22 cellular contexts compared by ENCODE assay signal in genomic region chr10:44950326-44951225, GRCh38. TPM values are rescaled to one million over a fixed set of nuclear protein-coding genes. Genes with fewer than 3 reads are reported as not detected.
DNase-seq lines count a peak whose midpoint lies in the region; ATAC-seq and TF ChIP-seq lines count a peak whose summit lies in the region.
"Had no signal": no experiment of that assay in that cellular context is flagged by ENCODE, and none has a peak within 500 bp of the region (broad histone marks: within the 10 kb centered on the region; RNA-seq: fewer than 3 reads in every experiment).

No MANE protein-coding gene starts in this region.

- peaks cover 12% of the 10 kb centered on the region for H3K36me3 Mint-ChIP-seq in Caco-2 (ENCODE audit: insufficient read depth, unreplicated experiment)
- peaks cover 0 to 13% (median 2%) of the 10 kb centered on the region in 3 experiments; a peak in 3 of 7 replicates for H3K36me3 Mint-ChIP-seq in H9 (ENCODE audit: insufficient read depth in 1 of 3, low read depth in 3 of 3)
- peaks cover 3% of the 10 kb centered on the region for H3K36me3 Mint-ChIP-seq in activated T-helper 2 cell treated with anti-CD3 and anti-CD28 coated beads, Interferon-gamma antibody, Interleukin-2, Interleukin-4, amounts not matched to agents 10 μg/mL and 5 μg/mL and 100 μg/mL, durations not matched to agents 14 hours and 24 hours and 36 hours (ENCODE audit: low read depth)
- H3K36me3 Mint-ChIP-seq in activated CD8-positive, alpha-beta T cell treated with anti-CD3 and anti-CD28 coated beads, Interleukin-2, amount 10 ng/mL, durations not matched to agents 7 days and 5 days (ENCODE audit: low read depth), result no peaks in the 10 kb centered on the region
- peaks cover 5% of the 10 kb centered on the region for H3K36me3 Mint-ChIP-seq in progenitor cell of endocrine pancreas (ENCODE audit: insufficient read depth)

- H2AFZ ChIP-seq in H9 (ENCODE audit: low read length), result no peak overlapping the region
- H2AFZ ChIP-seq in PC-9, result no peak overlapping the region

- H2BK12ac ChIP-seq in H9 (ENCODE audit: insufficient read length, low read depth, low read length), result no peak overlapping the region

- H2BK15ac ChIP-seq in H9 (ENCODE audit: low read depth, low read length), result no peak overlapping the region

- H3K27ac Mint-ChIP-seq in Caco-2 (ENCODE audit: unreplicated experiment) (peak overlapping the region; percentile 32), H9 (peak overlapping the region in 2 of 3 experiments; percentile 25 to 85; a peak in 3 of 7 replicates), progenitor cell of endocrine pancreas (no peak overlapping the region)
- no peak overlapping the region for H3K27ac Mint-ChIP-seq in activated T-helper 2 cell treated with anti-CD3 and anti-CD28 coated beads, Interferon-gamma antibody, Interleukin-2, Interleukin-4, amounts not matched to agents 10 μg/mL and 5 μg/mL and 100 μg/mL, durations not matched to agents 14 hours and 24 hours and 36 hours
- H3K27ac Mint-ChIP-seq in activated CD8-positive, alpha-beta T cell treated with anti-CD3 and anti-CD28 coated beads, Interleukin-2, amount 10 ng/mL, durations not matched to agents 7 days and 5 days, result no peak overlapping the region

- no peaks in the 10 kb centered on the region for H3K79me1 ChIP-seq in H9 (ENCODE audit: insufficient read depth, low read depth, low read length, poor library complexity, severe bottlenecking)

- peaks cover 50% of the 10 kb centered on the region for H3K4me1 Mint-ChIP-seq in Caco-2 (ENCODE audit: low read depth, unreplicated experiment)
- H3K4me1 Mint-ChIP-seq in H9, result peaks cover 29 to 30% of the 10 kb centered on the region in 2 experiments
- H3K4me1 Mint-ChIP-seq in activated T-helper 2 cell treated with anti-CD3 and anti-CD28 coated beads, Interferon-gamma antibody, Interleukin-2, Interleukin-4, amounts not matched to agents 10 μg/mL and 5 μg/mL and 100 μg/mL, durations not matched to agents 14 hours and 24 hours and 36 hours (ENCODE audit: low read depth), result peaks cover 2% of the 10 kb centered on the region
- peaks cover 3% of the 10 kb centered on the region for H3K4me1 Mint-ChIP-seq in activated CD8-positive, alpha-beta T cell treated with anti-CD3 and anti-CD28 coated beads, Interleukin-2, amount 10 ng/mL, durations not matched to agents 7 days and 5 days (ENCODE audit: low read depth)
- H3K4me1 Mint-ChIP-seq in progenitor cell of endocrine pancreas (ENCODE audit: low read depth), result peaks cover 4% of the 10 kb centered on the region

- H2BK120ac ChIP-seq in H9 (ENCODE audit: low read depth, low read length, poor library complexity, severe bottlenecking), result no peak overlapping the region

- no peaks in the 10 kb centered on the region for H3K9me3 ChIP-seq in Caco-2
- H3K9me3 ChIP-seq in H9 (ENCODE audit: control insufficient read depth, low read depth, low read length), result peaks cover 3% of the 10 kb centered on the region
- H3K9me3 ChIP-seq in PC-9 (ENCODE audit: insufficient read depth, low read depth), result no peaks in the 10 kb centered on the region
- H3K9me3 ChIP-seq: ascending aorta, BE2C, ovary, thyroid gland had no signal

- H3K36me3 ChIP-seq in Caco-2 (ENCODE audit: control insufficient read depth, insufficient read depth, low read length), result 0 out of 2 replicates have a peak, but pooled peaks cover 4% of the 10 kb centered on the region
- H3K36me3 ChIP-seq in PC-9 (ENCODE audit: low read depth), result no peaks in the 10 kb centered on the region
- H3K36me3 ChIP-seq: BE2C, ovary, thyroid gland had no signal

- H3T11ph ChIP-seq in H9 (ENCODE audit: low read length), result no peak overlapping the region

- H3K4me2 ChIP-seq in H9 (ENCODE audit: insufficient read depth, insufficient read length, low read length), result no peak overlapping the region
- H3K4me2 ChIP-seq in PC-9, result no peak overlapping the region

- no peak overlapping the region for H3K18ac ChIP-seq in H9 (ENCODE audit: insufficient read length, low read depth, low read length)

- H3K9me3 Mint-ChIP-seq in Caco-2 (ENCODE audit: unreplicated experiment), result peaks cover 8% of the 10 kb centered on the region
- H3K9me3 Mint-ChIP-seq in H9, result peaks cover 2 to 5% of the 10 kb centered on the region in 2 experiments; a peak in 3 of 5 replicates
- H3K9me3 Mint-ChIP-seq in activated T-helper 2 cell treated with anti-CD3 and anti-CD28 coated beads, Interferon-gamma antibody, Interleukin-2, Interleukin-4, amounts not matched to agents 10 μg/mL and 5 μg/mL and 100 μg/mL, durations not matched to agents 14 hours and 24 hours and 36 hours, result peaks cover 4% of the 10 kb centered on the region
- H3K9me3 Mint-ChIP-seq in activated CD8-positive, alpha-beta T cell treated with anti-CD3 and anti-CD28 coated beads, Interleukin-2, amount 10 ng/mL, durations not matched to agents 7 days and 5 days (ENCODE audit: insufficient read depth), result no peaks in the 10 kb centered on the region
- H3K9me3 Mint-ChIP-seq in progenitor cell of endocrine pancreas (ENCODE audit: low read depth), result no peaks in the 10 kb centered on the region

- WGBS in H9 (ENCODE audit: extremely low coverage, insufficient read length, low lambda C conversion rate), result no CpG with 5 or more reads among the region's 10 CpGs

- DNase-seq in Caco-2, result no peak
- peak; percentile 20 for DNase-seq in H9
- peak; percentile 5 for DNase-seq in activated T-helper 2 cell treated with anti-CD3 and anti-CD28 coated beads, Interferon-gamma antibody, Interleukin-2, Interleukin-4, amounts not matched to agents 10 μg/mL and 5 μg/mL and 100 μg/mL, durations not matched to agents 14 hours and 24 hours and 36 hours (ENCODE audit: low spot score)
- peak; percentile 13 for DNase-seq in omental fat pad (ENCODE audit: low spot score)
- DNase-seq in activated CD8-positive, alpha-beta T cell treated with anti-CD3 and anti-CD28 coated beads, Interleukin-2, amount 10 ng/mL, durations not matched to agents 7 days and 5 days, result no peak
- no peak for DNase-seq in progenitor cell of endocrine pancreas (ENCODE audit: low spot score, unreplicated experiment)
- DNase-seq in PC-9, result no peak
- DNase-seq: activated naive CD4-positive, alpha-beta T cell treated with Interleukin-2 at 50 U/mL for 16 hours; BE2C; cortex of kidney; foreskin keratinocyte; left colon; NCI-H187; NCI-H446 treated with DMSO at 0.1 percent for 48 hours; SIG-M5; thyroid gland had no signal

- H3K23ac ChIP-seq in H9 (ENCODE audit: insufficient read length, low read depth, low read length), result no peak overlapping the region

- H3K79me2 ChIP-seq in H9 (ENCODE audit: insufficient read depth, low read length), result no peaks in the 10 kb centered on the region
- H3K79me2 ChIP-seq in PC-9 (ENCODE audit: low read depth), result no peaks in the 10 kb centered on the region

- H3K9ac ChIP-seq in H9 (ENCODE audit: extremely low read depth, insufficient read length, low read length), result no peak overlapping the region

- TF ChIP-seq CTCF in Caco-2 (IDR thresholded peaks at IDR 0.05; ENCODE audit: insufficient read depth in 1 of 2, low read depth in 1 of 2, low read length in 1 of 2, severe bottlenecking in 1 of 2, unreplicated experiment in 1 of 2) (no peak), H9 (conservative IDR thresholded peaks at IDR 0.05) (no peak), omental fat pad (IDR thresholded peaks at IDR 0.05) (no peak), progenitor cell of endocrine pancreas (IDR thresholded peaks at IDR 0.05; ENCODE audit: unreplicated experiment) (no peak), PC-9 (conservative IDR thresholded peaks at IDR 0.05) (no peak)

- no peak overlapping the region for H4K5ac ChIP-seq in H9 (ENCODE audit: insufficient read length, low read depth, low read length)

- H3K4ac ChIP-seq in H9 (ENCODE audit: low read depth, low read length), result no peak overlapping the region

- peaks cover 54% of the 10 kb centered on the region for H3K4me1 ChIP-seq in Caco-2
- H3K4me1 ChIP-seq in H9 (ENCODE audit: insufficient read depth, low read length), result peaks cover 7% of the 10 kb centered on the region
- no peaks in the 10 kb centered on the region for H3K4me1 ChIP-seq in PC-9 (replicated peaks; ENCODE audit: insufficient read depth)
- H3K4me1 ChIP-seq: ascending aorta, BE2C, foreskin keratinocyte had no signal

- ATAC-seq in omental fat pad (ENCODE audit: low FRiP score), result no peak
- no peak for ATAC-seq in activated CD8-positive, alpha-beta T cell treated with anti-CD3 and anti-CD28 coated beads, Interleukin-2, amount 10 ng/mL, durations not matched to agents 7 days and 5 days
- ATAC-seq: foreskin keratinocyte, HCT116, left colon had no signal

- POLR2A ChIA-PET in Caco-2 (lab: Charles Lee) (no interaction called here), PC-9 (lab: Charles Lee; ENCODE audit: unreplicated experiment) (no interaction called here)
- POLR2A ChIA-PET in activated CD8-positive, alpha-beta T cell treated with anti-CD3 and anti-CD28 coated beads, Interleukin-2, amount 10 ng/mL, durations not matched to agents 7 days and 5 days (lab: Charles Lee), result interaction anchor here (1.1 to 2.1 kb wide), 3 partner anchors 8 to 18 kb away, joined by 3 to 4 read pairs (median 4); partner anchors contain the start of gene RASSF4

- CTCF ChIA-PET in Caco-2 (lab: Charles Lee), result interaction anchor here (1.1 to 2.4 kb wide), 3 partner anchors 13 to 40 kb away, joined by 3 to 7 read pairs (median 3); no protein-coding TSS in a partner anchor
- CTCF ChIA-PET in activated CD8-positive, alpha-beta T cell treated with anti-CD3 and anti-CD28 coated beads, Interleukin-2, amount 10 ng/mL, durations not matched to agents 7 days and 5 days (lab: Charles Lee), result interaction anchor here (2.0 to 2.6 kb wide), 2 partner anchors 13 to 18 kb away, joined by 8 read pairs; no protein-coding TSS in a partner anchor
- CTCF ChIA-PET in PC-9 (lab: Charles Lee), result no interaction called here

- no peak overlapping the region for H2AK5ac ChIP-seq in H9 (ENCODE audit: insufficient read length, low read length)

- H3K27me3 Mint-ChIP-seq in Caco-2 (ENCODE audit: insufficient read depth, unreplicated experiment) (no peaks in the 10 kb centered on the region), H9 (ENCODE audit: low read depth) (no peaks in the 10 kb centered on the region; the same call in 1 of the 2 replicates), progenitor cell of endocrine pancreas (no peaks in the 10 kb centered on the region)
- H3K27me3 Mint-ChIP-seq in activated T-helper 2 cell treated with anti-CD3 and anti-CD28 coated beads, Interferon-gamma antibody, Interleukin-2, Interleukin-4, amounts not matched to agents 10 μg/mL and 5 μg/mL and 100 μg/mL, durations not matched to agents 14 hours and 24 hours and 36 hours (ENCODE audit: low read depth), result no peaks in the 10 kb centered on the region
- peaks cover 5% of the 10 kb centered on the region for H3K27me3 Mint-ChIP-seq in activated CD8-positive, alpha-beta T cell treated with anti-CD3 and anti-CD28 coated beads, Interleukin-2, amount 10 ng/mL, durations not matched to agents 7 days and 5 days (ENCODE audit: low read depth)

- no peak overlapping the region for H3K14ac ChIP-seq in H9 (ENCODE audit: insufficient read depth, low read length)

- no peaks in the 10 kb centered on the region for H3K9me2 ChIP-seq in PC-9 (ENCODE audit: insufficient read depth)

- intact Hi-C loops in Caco-2 (cut with micrococcal nuclease; ENCODE audit: unreplicated experiment) (no loop called here), PC-9 (cut with micrococcal nuclease; ENCODE audit: unreplicated experiment) (no loop called here)
- intact Hi-C loops in activated T-helper 2 cell treated with anti-CD3 and anti-CD28 coated beads, Interferon-gamma antibody, Interleukin-2, Interleukin-4, amounts not matched to agents 10 μg/mL and 5 μg/mL and 100 μg/mL, durations not matched to agents 14 hours and 24 hours and 36 hours (cut with micrococcal nuclease), result no loop called here

- no peaks in the 10 kb centered on the region for H3F3A ChIP-seq in PC-9 (ENCODE audit: insufficient read depth, low read depth)

- H4K20me1 ChIP-seq in H9 (ENCODE audit: control insufficient read depth, insufficient read depth, insufficient read length) (no peaks in the 10 kb centered on the region), PC-9 (ENCODE audit: insufficient read depth) (no peaks in the 10 kb centered on the region)

- H2BK20ac ChIP-seq in H9 (ENCODE audit: low read depth, low read length, poor library complexity, severe bottlenecking), result no peak overlapping the region

- no peak overlapping the region for H4K91ac ChIP-seq in H9 (ENCODE audit: insufficient read length, low read depth, low read length)

- no peak overlapping the region for H4K8ac ChIP-seq in H9 (replicated peaks; ENCODE audit: insufficient read length, low read depth, low read length)

- H3K4me3 ChIP-seq in Caco-2 (ENCODE audit: low read depth, low read length), result no peak overlapping the region
- H3K4me3 ChIP-seq in PC-9, result no peak overlapping the region
- H3K4me3 ChIP-seq: ascending aorta, ovary, skin epidermis, thyroid gland had no signal

- BruUV-seq in Caco-2 (replicated peaks; lab: Mats Ljungman, UMichigan) (no TSS peak), PC-9 (replicated peaks; lab: Mats Ljungman, UMichigan) (no TSS peak)

- H3K27ac ChIP-seq in H9 (ENCODE audit: insufficient read length, low read depth, low read length), result no peak overlapping the region
- H3K27ac ChIP-seq in PC-9, result no peak overlapping the region
- H3K27ac ChIP-seq: ascending aorta, foreskin keratinocyte, ovary had no signal

- no peak overlapping the region for H3K56ac ChIP-seq in H9 (ENCODE audit: insufficient read length, low read depth, low read length)

- H3K27me3 ChIP-seq in Caco-2 (replicated peaks; ENCODE audit: control insufficient read depth, insufficient read depth, low read length), result no peaks in the 10 kb centered on the region
- no peaks in the 10 kb centered on the region for H3K27me3 ChIP-seq in H9 (ENCODE audit: insufficient read depth, low read length)
- no peaks in the 10 kb centered on the region for H3K27me3 ChIP-seq in PC-9 (ENCODE audit: insufficient read depth, low read depth)
- H3K27me3 ChIP-seq: ascending aorta, BE2C, ovary, thyroid gland had no signal

- no peak overlapping the region for H2BK5ac ChIP-seq in H9 (ENCODE audit: insufficient read length, low read length)

- H3K4me3 Mint-ChIP-seq in Caco-2 (ENCODE audit: unreplicated experiment) (no peak overlapping the region), H9 (no peak overlapping the region), progenitor cell of endocrine pancreas (ENCODE audit: low read depth) (no peak overlapping the region)
- no peak overlapping the region for H3K4me3 Mint-ChIP-seq in activated T-helper 2 cell treated with anti-CD3 and anti-CD28 coated beads, Interferon-gamma antibody, Interleukin-2, Interleukin-4, amounts not matched to agents 10 μg/mL and 5 μg/mL and 100 μg/mL, durations not matched to agents 14 hours and 24 hours and 36 hours (ENCODE audit: low read depth)
- no peak overlapping the region for H3K4me3 Mint-ChIP-seq in activated CD8-positive, alpha-beta T cell treated with anti-CD3 and anti-CD28 coated beads, Interleukin-2, amount 10 ng/mL, durations not matched to agents 7 days and 5 days

- H3K23me2 ChIP-seq in H9 (ENCODE audit: insufficient read length, low read depth, low read length, poor library complexity, severe bottlenecking), result no peaks in the 10 kb centered on the region

RNA-seq across cellular contexts. Expression of gene RASSF4, which starts 9.0 kb away (rescaled TPM):
- total RNA-seq in Caco-2 (2022), result 40.8 and 55.6 TPM in 2 replicates
- total RNA-seq in H9 (2021), result 11.3 and 11.5 TPM in 2 replicates
- total RNA-seq in activated T-helper 2 cell treated with anti-CD3 and anti-CD28 coated beads, Interferon-gamma antibody, Interleukin-2, Interleukin-4, amounts not matched to agents 10 μg/mL and 5 μg/mL and 100 μg/mL, durations not matched to agents 14 hours and 24 hours and 36 hours, result 0.66 and 1.7 TPM in 2 replicates
- total RNA-seq in omental fat pad, result 100 to 1,000 TPM in 3 of 4 donors, 10 to 100 TPM in 1; 75.1 to 229 (median 142) TPM
- total RNA-seq in activated CD8-positive, alpha-beta T cell treated with anti-CD3 and anti-CD28 coated beads, Interleukin-2, amount 10 ng/mL, durations not matched to agents 7 days and 5 days, result 1 to 10 TPM in 1 of 2 experiments, under 1 TPM in 1; 0.76 to 1.6 TPM
- total RNA-seq in progenitor cell of endocrine pancreas, result 21.2 and 23.0 TPM in 2 replicates
- total RNA-seq in PC-9 (2021), result 6.5 and 7.6 TPM in 2 replicates
- total RNA-seq: MCF 10A had no signal

RNA-seq across cellular contexts. Expression of gene DEPP1, which starts 28.0 kb away (rescaled TPM):
- total RNA-seq in Caco-2 (2022) (7.0 and 13.6 TPM in 2 replicates), H9 (2021) (1.7 and 2.4 TPM in 2 replicates), omental fat pad (100 to 1,000 TPM; 181 to 740 (median 276) TPM), progenitor cell of endocrine pancreas (13.9 and 16.6 TPM in 2 replicates), PC-9 (2021) (13.2 and 15.1 TPM in 2 replicates)
- 0.64 and 1.5 TPM in 2 replicates for total RNA-seq in activated T-helper 2 cell treated with anti-CD3 and anti-CD28 coated beads, Interferon-gamma antibody, Interleukin-2, Interleukin-4, amounts not matched to agents 10 μg/mL and 5 μg/mL and 100 μg/mL, durations not matched to agents 14 hours and 24 hours and 36 hours
- not detected for total RNA-seq in activated CD8-positive, alpha-beta T cell treated with anti-CD3 and anti-CD28 coated beads, Interleukin-2, amount 10 ng/mL, durations not matched to agents 7 days and 5 days

RNA-seq across cellular contexts. Expression of gene TMEM72, which starts 39.4 kb away (rescaled TPM):
- total RNA-seq in Caco-2 (2022) (not detected in 2 replicates), H9 (2021) (not detected in 2 replicates), omental fat pad (not detected), progenitor cell of endocrine pancreas (0.93 and 1.5 TPM in 2 replicates), PC-9 (2021) (not detected in 2 replicates)
- total RNA-seq in activated T-helper 2 cell treated with anti-CD3 and anti-CD28 coated beads, Interferon-gamma antibody, Interleukin-2, Interleukin-4, amounts not matched to agents 10 μg/mL and 5 μg/mL and 100 μg/mL, durations not matched to agents 14 hours and 24 hours and 36 hours, result not detected in 2 replicates
- total RNA-seq in activated CD8-positive, alpha-beta T cell treated with anti-CD3 and anti-CD28 coated beads, Interleukin-2, amount 10 ng/mL, durations not matched to agents 7 days and 5 days, result not detected
- total RNA-seq: ascending aorta; foreskin keratinocyte; MCF 10A; ovary; T-helper 2 cell treated with Interferon-gamma antibody and Interleukin-4, amounts not matched to agents 100 ng/mL and 5 ng/mL, for 36 hours; thyroid gland had no signal

RNA-seq across cellular contexts. Expression of gene ZNF22, which starts 50.1 kb away (rescaled TPM):
- 46.5 and 60.8 TPM in 2 replicates for total RNA-seq in Caco-2 (2022)
- 36.9 and 37.6 TPM in 2 replicates for total RNA-seq in H9 (2021)
- total RNA-seq in activated T-helper 2 cell treated with anti-CD3 and anti-CD28 coated beads, Interferon-gamma antibody, Interleukin-2, Interleukin-4, amounts not matched to agents 10 μg/mL and 5 μg/mL and 100 μg/mL, durations not matched to agents 14 hours and 24 hours and 36 hours, result 24.6 and 25.6 TPM in 2 replicates
- total RNA-seq in omental fat pad, result 10 to 100 TPM; 25.9 to 51.7 (median 37.7) TPM
- total RNA-seq in activated CD8-positive, alpha-beta T cell treated with anti-CD3 and anti-CD28 coated beads, Interleukin-2, amount 10 ng/mL, durations not matched to agents 7 days and 5 days, result 10 to 100 TPM; 44.6 to 45.2 TPM
- total RNA-seq in progenitor cell of endocrine pancreas, result 44.1 and 46.0 TPM in 2 replicates
- total RNA-seq in PC-9 (2021), result 22.4 and 29.9 TPM in 2 replicates

Comparison
In these comparisons a context has a peak if more than half of its experiments do, and no peak if none do; other contexts are left out.
1. DNase-seq: peak in H9 (single experiment), activated T-helper 2 cell treated with anti-CD3 and anti-CD28 coated beads, Interferon-gamma antibody, Interleukin-2, Interleukin-4, amounts not matched to agents 10 μg/mL and 5 μg/mL and 100 μg/mL, durations not matched to agents 14 hours and 24 hours and 36 hours (single experiment) and omental fat pad (single experiment); none in Caco-2 (0 of 2), activated CD8-positive, alpha-beta T cell treated with anti-CD3 and anti-CD28 coated beads, Interleukin-2, amount 10 ng/mL, durations not matched to agents 7 days and 5 days (single experiment), progenitor cell of endocrine pancreas (single experiment) and PC-9 (0 of 2).
2. H3K27ac Mint-ChIP-seq: peak in Caco-2 (single experiment) and H9 (2 of 3); none in activated T-helper 2 cell treated with anti-CD3 and anti-CD28 coated beads, Interferon-gamma antibody, Interleukin-2, Interleukin-4, amounts not matched to agents 10 μg/mL and 5 μg/mL and 100 μg/mL, durations not matched to agents 14 hours and 24 hours and 36 hours (single experiment), activated CD8-positive, alpha-beta T cell treated with anti-CD3 and anti-CD28 coated beads, Interleukin-2, amount 10 ng/mL, durations not matched to agents 7 days and 5 days (single experiment) and progenitor cell of endocrine pancreas (single experiment).
3. RNA of gene DEPP1, which starts 28.0 kb away (total RNA-seq): 181 to 740 TPM in omental fat pad; 13.9 to 16.6 TPM in progenitor cell of endocrine pancreas, 7.0 to 13.6 TPM in Caco-2, 13.2 to 15.1 TPM in PC-9, 1.7 to 2.4 TPM in H9, 0.64 to 1.5 TPM in activated T-helper 2 cell treated with anti-CD3 and anti-CD28 coated beads, Interferon-gamma antibody, Interleukin-2, Interleukin-4, amounts not matched to agents 10 μg/mL and 5 μg/mL and 100 μg/mL, durations not matched to agents 14 hours and 24 hours and 36 hours and not detected in activated CD8-positive, alpha-beta T cell treated with anti-CD3 and anti-CD28 coated beads, Interleukin-2, amount 10 ng/mL, durations not matched to agents 7 days and 5 days; every median in the first group is over 10 times any median in the second.